Comparison of ENCODE assay signal across 14 cellular contexts in genomic region chr2:127149384-127149783, GRCh38. TPM values are rescaled to one million over a fixed set of nuclear protein-coding genes. Genes with fewer than 3 reads are reported as not detected.
A peak's percentile ranks its signal among the peaks of the same experiment; 100 is the strongest.
DNase-seq lines count a peak whose midpoint lies in the region; ATAC-seq and TF ChIP-seq lines count a peak whose summit lies in the region.
"Had no signal": no experiment of that assay in that cellular context is flagged by ENCODE, and none has a peak within 500 bp of the region (broad histone marks: within the 10 kb centered on the region; RNA-seq: fewer than 3 reads in every experiment).

No MANE protein-coding gene starts in this region.

- TF ChIP-seq CTCF in AG04450 (IDR thresholded peaks at IDR 0.05; ENCODE audit: low read depth, low read length) (no peak), mammary epithelial cell (conservative IDR thresholded peaks at IDR 0.05 in 1 of 2, IDR thresholded peaks at IDR 0.05 in 1 of 2; ENCODE audit: extremely low read depth in 1 of 2, insufficient read depth in 1 of 2, low read depth in 1 of 2, low read length in 2 of 2) (no peak)

- H3K4me3 ChIP-seq in AG04450 (ENCODE audit: low read depth, low read length) (no peak overlapping the region), mammary epithelial cell (replicated peaks in 1 of 3; ENCODE audit: insufficient read depth in 1 of 3, low read depth in 2 of 3, low read length in 3 of 3) (no peak overlapping the region)
- H3K4me3 ChIP-seq: upper lobe of left lung had no signal

- no peaks in the 10 kb centered on the region for H3K79me2 ChIP-seq in mammary epithelial cell (ENCODE audit: insufficient read depth, low read length)

- dilution Hi-C loops in mammary epithelial cell (cut with HindIII; ENCODE audit: low sequenced_read_pairs): no loop called here

- in situ Hi-C loops in mammary epithelial cell (cut with MboI; ENCODE audit: low sequenced_read_pairs in 2 of 2): no loop called here

- DNase-seq in AG04450 (ENCODE audit: low read depth, low spot score): peak; percentile 63
- peak; percentile 98 for DNase-seq in HS-27A (ENCODE audit: low read depth)
- DNase-seq in mammary epithelial cell: peak; percentile 91
- DNase-seq in kidney glomerular epithelial cell (lab: John Stamatoyannopoulos, UW): peak; percentile 31
- no peak for DNase-seq in SHP77 (lab: John Stamatoyannopoulos, UW)
- no peak for DNase-seq in NCI-H146 treated with DMSO at 0.1 percent for 48 hours (lab: John Stamatoyannopoulos, UW; ENCODE audit: unreplicated experiment)
- DNase-seq: activated CD8-positive, alpha-beta memory T cell treated with anti-CD3 and anti-CD28 coated beads, Interleukin-2, amount 50 U/mL, for 4 hours; anterior cingulate cortex; C1 segment of cervical spinal cord; naive thymus-derived CD4-positive, alpha-beta T cell; NCI-H1048; upper lobe of left lung had no signal

- ATAC-seq in GM19328 (IDR thresholded peaks at IDR 0.05; ENCODE audit: unreplicated experiment) (no peak), HG03097 (IDR thresholded peaks at IDR 0.05; ENCODE audit: low FRiP score, unreplicated experiment) (no peak)
- ATAC-seq: naive thymus-derived CD4-positive, alpha-beta T cell had no signal

- H3K4me1 ChIP-seq in mammary epithelial cell (ENCODE audit: insufficient read depth, low read length): peaks cover 13% of the 10 kb centered on the region

- H4K20me1 ChIP-seq in mammary epithelial cell (ENCODE audit: insufficient read depth, low read length): no peaks in the 10 kb centered on the region

- no peak overlapping the region for H3K4me2 ChIP-seq in mammary epithelial cell (ENCODE audit: insufficient read depth, low read depth, low read length)

- no peak overlapping the region for H2AFZ ChIP-seq in mammary epithelial cell (ENCODE audit: low read depth, low read length)

- POLR2A ChIA-PET in AG04450 (lab: Yijun Ruan, JAX): no interaction called here

- H3K9me3 ChIP-seq in AG04450 (ENCODE audit: control insufficient read depth, insufficient read depth, low read length): peaks cover 10% of the 10 kb centered on the region; the same call in 1 of the 2 replicates
- H3K9me3 ChIP-seq in mammary epithelial cell (replicated peaks; ENCODE audit: insufficient read depth, low read length): peaks cover 7% of the 10 kb centered on the region
- H3K9me3 ChIP-seq: upper lobe of left lung had no signal

- H3K27me3 ChIP-seq in AG04450 (ENCODE audit: control insufficient read depth, insufficient read depth, low read length) (no peaks in the 10 kb centered on the region), mammary epithelial cell (ENCODE audit: insufficient read depth, low read length) (no peaks in the 10 kb centered on the region)
- H3K27me3 ChIP-seq: upper lobe of left lung had no signal

- H3K36me3 ChIP-seq in mammary epithelial cell (ENCODE audit: insufficient read depth, low read length): no peaks in the 10 kb centered on the region
- H3K36me3 ChIP-seq: upper lobe of left lung had no signal

- CTCF ChIA-PET in AG04450 (lab: Charles Lee): no interaction called here
- CTCF ChIA-PET in mammary epithelial cell (lab: Charles Lee; ENCODE audit: low non-redundant PET): no interaction called here

- BruUV-seq in mammary epithelial cell (replicated peaks; lab: Mats Ljungman, UMichigan): no TSS peak

- intact Hi-C loops in mammary epithelial cell (cut with micrococcal nuclease): no loop called here

- H3K27ac ChIP-seq in AG04450 (ENCODE audit: low read depth, low read length) (no peak overlapping the region), mammary epithelial cell (ENCODE audit: insufficient read depth, low read depth, low read length) (no peak overlapping the region)
- H3K27ac ChIP-seq: upper lobe of left lung had no signal

- no peak overlapping the region for H3K9ac ChIP-seq in mammary epithelial cell (ENCODE audit: insufficient read depth, low read length)

- WGBS in mammary epithelial cell (ENCODE audit: low coverage, missing lambda C conversion rate): 55% methylated on average over 4 of the region's 4 CpGs

RNA-seq across cellular contexts. Expression of gene BIN1, which starts 42.4 kb away (rescaled TPM):
- polyA plus RNA-seq in AG04450 (2011; rRNA removed) (32.4 and 35.7 TPM in 2 replicates), mammary epithelial cell (0.88 TPM)
- polyA minus RNA-seq in AG04450 (2011; rRNA and poly(A)+ RNA removed): 33.1 and 43.8 TPM in 2 replicates
- total RNA-seq in mammary epithelial cell: 1 to 10 TPM; 5.1 to 7.3 TPM
- not detected for polyA minus RNA-seq in mammary epithelial cell

Comparison
In these comparisons a context has a peak if more than half of its experiments do, and no peak if none do; other contexts are left out.
1. DNase-seq: peak in AG04450 (single experiment), HS-27A (single experiment), mammary epithelial cell (single experiment) and kidney glomerular epithelial cell (single experiment); none in SHP77 (0 of 2) and NCI-H146 treated with DMSO at 0.1 percent for 48 hours (single experiment).
2. RNA of gene BIN1, which starts 42.4 kb away (polyA plus RNA-seq): 32.4 to 35.7 TPM in AG04450; 0.88 TPM in mammary epithelial cell (single experiment); every median in the first group is over 10 times any median in the second.